Comparison of ENCODE assay signal across 1 cellular context in genomic region chr11:64268687-64269379, GRCh38.
TF ChIP-seq lines count a peak whose summit lies in the region.

No MANE protein-coding gene starts in this region.

TF ChIP-seq in WTC11, 78 proteins besides CTCF, POLR2A, EP300 and RAD21 (continued from another document):
- TF ChIP-seq HMGA2 (CRISPR knock-in tag; IDR thresholded peaks at IDR 0.05) (no peak), ZNF232 (CRISPR knock-in tag; IDR thresholded peaks at IDR 0.05) (no peak), AFF4 (CRISPR knock-in tag; IDR thresholded peaks at IDR 0.05; ENCODE audit: borderline replicate concordance) (0 out of 2 replicates have a peak, but pooled peaks have one; percentile 11)
